ENCODE assay signal across 1 cellular context in the genomic region with DNA sequence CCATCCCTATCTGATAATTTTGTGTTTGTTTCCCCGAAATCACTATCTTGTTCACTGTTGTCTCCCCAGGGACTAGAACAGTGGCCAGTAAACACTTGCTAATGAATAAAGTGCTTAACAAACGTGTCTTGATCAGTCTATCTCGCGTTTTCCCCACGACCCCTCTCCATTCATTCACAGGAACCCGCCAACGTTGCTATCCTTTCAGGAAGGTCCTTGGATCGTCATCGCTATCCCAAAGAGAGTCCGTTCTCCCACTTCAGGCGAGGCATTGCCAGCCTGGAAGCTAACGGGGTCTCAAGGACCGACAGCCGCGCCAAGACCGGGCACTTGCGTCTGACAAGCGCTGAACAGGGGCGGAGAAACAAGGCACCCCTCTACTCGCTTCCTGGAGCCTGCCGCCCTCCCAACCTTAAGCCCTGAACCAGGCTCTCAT.
TF ChIP-seq lines count a peak whose summit lies in the region.

No MANE protein-coding gene starts in this region.

TF ChIP-seq in endothelial cell of umbilical vein, 7 proteins besides CTCF, POLR2A, EP300 and RAD21 (continued from another document):
- no peak for TF ChIP-seq GATA2 (IDR thresholded peaks at IDR 0.05; ENCODE audit: insufficient read depth, insufficient read length, low read depth, low read length)
- TF ChIP-seq, protein P1, sequence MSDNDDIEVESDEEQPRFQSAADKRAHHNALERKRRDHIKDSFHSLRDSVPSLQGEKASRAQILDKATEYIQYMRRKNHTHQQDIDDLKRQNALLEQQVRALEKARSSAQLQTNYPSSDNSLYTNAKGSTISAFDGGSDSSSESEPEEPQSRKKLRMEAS (IDR thresholded peaks at IDR 0.05; ENCODE audit: insufficient read depth, insufficient read length) = no peak
- TF ChIP-seq POLR2AphosphoS5 (IDR thresholded peaks at IDR 0.05; ENCODE audit: insufficient read depth, low read depth, low read length) = no peak
- no peak for TF ChIP-seq MYC (IDR thresholded peaks at IDR 0.05; ENCODE audit: low read depth, low read length)
